ENCODE assay signal across 1 cellular context in genomic region chr10:118505363-118505762, GRCh38.
TF ChIP-seq lines count a peak whose summit lies in the region.

No MANE protein-coding gene starts in this region.

TF ChIP-seq in HCT116, 20 proteins besides CTCF, POLR2A, EP300 and RAD21 (continued from another document):
- TF ChIP-seq YY1 (IDR thresholded peaks at IDR 0.05; ENCODE audit: extremely low read depth, insufficient replicate concordance, low read depth, low read length): no peak
- no peak for TF ChIP-seq ELF1 (IDR thresholded peaks at IDR 0.05; ENCODE audit: borderline replicate concordance, low read depth)
- no peak for TF ChIP-seq POLR2AphosphoS5 (IDR thresholded peaks at IDR 0.05; ENCODE audit: low read depth, low read length)
- no peak for TF ChIP-seq REST (IDR thresholded peaks at IDR 0.05; ENCODE audit: low read depth)
- no peak for TF ChIP-seq SRF (IDR thresholded peaks at IDR 0.05; ENCODE audit: low read depth)
- no peak for TF ChIP-seq EGR1 (IDR thresholded peaks at IDR 0.05; ENCODE audit: low read depth)
